8 cellular contexts compared by ENCODE assay signal in the genomic region with DNA sequence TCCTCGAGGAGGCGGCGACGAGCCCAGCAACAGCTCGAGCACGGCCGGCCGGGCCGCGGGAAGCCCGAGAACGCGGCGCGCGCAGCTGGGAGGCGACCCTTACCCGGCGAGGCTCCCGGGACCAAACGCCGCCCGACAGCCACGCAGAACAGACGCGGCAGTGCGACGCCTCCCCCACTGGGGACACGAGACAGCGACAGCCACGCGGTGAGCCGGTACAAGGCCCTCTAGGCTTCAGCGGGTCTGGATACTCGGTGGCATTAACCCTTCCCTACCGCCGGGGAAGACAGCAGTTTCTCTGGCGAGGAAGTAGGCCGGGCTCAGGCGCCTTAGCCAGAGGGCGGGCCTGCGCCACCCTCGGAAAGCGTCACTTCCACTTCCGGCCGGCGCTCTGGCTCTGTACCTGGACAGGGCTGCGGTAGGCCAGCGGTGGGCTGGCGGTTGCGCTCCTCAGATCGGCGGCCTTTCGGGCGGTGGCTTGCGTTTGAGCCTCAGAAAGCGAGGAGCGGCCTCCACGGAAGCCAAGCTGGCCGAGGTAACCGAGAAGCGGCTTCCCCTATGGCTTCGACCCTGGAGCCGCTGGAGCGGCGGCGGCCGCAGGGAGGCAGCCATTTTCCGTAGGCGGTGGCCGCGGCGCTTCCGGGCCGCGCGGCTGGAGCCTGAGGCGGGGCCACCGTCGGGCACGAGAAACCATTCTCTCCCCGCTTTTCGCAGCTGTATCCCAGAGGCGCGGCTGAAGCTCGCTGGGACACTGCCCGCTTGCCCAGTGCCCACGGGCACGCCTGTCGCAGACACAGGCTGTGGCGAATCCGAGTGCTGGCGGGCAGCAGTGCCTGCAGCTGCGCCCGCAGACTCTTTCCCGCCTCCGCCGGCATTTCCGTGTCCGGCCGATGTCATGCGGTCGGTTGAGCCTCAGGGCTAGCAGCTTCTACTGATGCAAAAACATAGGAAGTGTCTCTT. TPM values are rescaled to one million over a fixed set of nuclear protein-coding genes. Genes with fewer than 3 reads are reported as not detected.
A peak's percentile ranks its signal among the peaks of the same experiment; 100 is the strongest.
DNase-seq lines count a peak whose midpoint lies in the region; ATAC-seq lines count a peak whose summit lies in the region.

A gene with protein sequence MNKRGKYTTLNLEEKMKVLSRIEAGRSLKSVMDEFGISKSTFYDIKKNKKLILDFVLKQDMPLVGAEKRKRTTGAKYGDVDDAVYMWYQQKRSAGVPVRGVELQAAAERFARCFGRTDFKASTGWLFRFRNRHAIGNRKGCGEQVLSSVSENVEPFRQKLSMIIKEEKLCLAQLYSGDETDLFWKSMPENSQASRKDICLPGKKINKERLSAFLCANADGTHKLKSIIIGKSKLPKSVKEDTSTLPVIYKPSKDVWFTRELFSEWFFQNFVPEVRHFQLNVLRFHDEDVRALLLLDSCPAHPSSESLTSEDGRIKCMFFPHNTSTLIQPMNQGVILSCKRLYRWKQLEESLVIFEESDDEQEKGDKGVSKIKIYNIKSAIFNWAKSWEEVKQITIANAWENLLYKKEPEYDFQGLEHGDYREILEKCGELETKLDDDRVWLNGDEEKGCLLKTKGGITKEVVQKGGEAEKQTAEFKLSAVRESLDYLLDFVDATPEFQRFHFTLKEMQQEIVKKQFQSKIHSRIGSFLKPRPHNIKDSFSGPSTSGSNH (minus strand): TSS at position 322 of the 960 bp plus-strand sequence. CDS start 4,816 bp downstream, outside the sequence.
A gene (plus strand): TSS at position 389 of the 960 bp plus-strand sequence. CDS start 2,932 bp downstream, outside the sequence.

- peak within 1 kb of the TSS; percentile 94 for H3K27ac ChIP-seq in caudate nucleus (ENCODE audit: low read depth, low read length)

- ATAC-seq in GM18520 (IDR thresholded peaks at IDR 0.05; ENCODE audit: unreplicated experiment), result peak; percentile 70
- peak; percentile 51 for ATAC-seq in HG03060 (IDR thresholded peaks at IDR 0.05; ENCODE audit: low read depth, unreplicated experiment)

- DNase-seq in A172 (ENCODE audit: low spot score), result peak; percentile 87
- DNase-seq in NCI-H2196 treated with DMSO at 0.1 percent for 48 hours (lab: John Stamatoyannopoulos, UW; ENCODE audit: unreplicated experiment), result peak; percentile 88
- peak; percentile 47 to 66 (median 62) for DNase-seq in activated CD4-positive, CD25-positive, alpha-beta regulatory T cell (lab: John Stamatoyannopoulos, UW)
- DNase-seq in caudate nucleus (lab: John Stamatoyannopoulos, UW), result peak; percentile 31 to 98 (median 92)
- peak; percentile 94 for DNase-seq in islet precursor cell
- DNase-seq in stimulated activated CD4-positive, alpha-beta T cell treated with anti-CD3 and anti-CD28 coated beads, Interleukin-12 subunit alpha, Interleukin-12 subunit beta, amount 100 ng/mL, for 24 hours (ENCODE audit: low read depth in 2 of 2), result peak; percentile 68 to 73

RNA-seq across cellular contexts. Expression of the first gene that starts in this region (rescaled TPM):
- 7.0 and 11.0 TPM in 2 replicates for total RNA-seq in A172 (2014; rRNA removed; shearing (Covaris generic))

RNA-seq across cellular contexts. Expression of the second gene that starts in this region (rescaled TPM):
- 20.2 and 26.1 TPM in 2 replicates for total RNA-seq in A172 (2014; rRNA removed; shearing (Covaris generic))

Comparison
In these comparisons a context has a peak if more than half of its experiments do, and no peak if none do; other contexts are left out.
1. Peak in every context shown above with its lines: DNase-seq, ATAC-seq and H3K27ac ChIP-seq.